8 cellular contexts compared by ENCODE assay signal in the genomic region with DNA sequence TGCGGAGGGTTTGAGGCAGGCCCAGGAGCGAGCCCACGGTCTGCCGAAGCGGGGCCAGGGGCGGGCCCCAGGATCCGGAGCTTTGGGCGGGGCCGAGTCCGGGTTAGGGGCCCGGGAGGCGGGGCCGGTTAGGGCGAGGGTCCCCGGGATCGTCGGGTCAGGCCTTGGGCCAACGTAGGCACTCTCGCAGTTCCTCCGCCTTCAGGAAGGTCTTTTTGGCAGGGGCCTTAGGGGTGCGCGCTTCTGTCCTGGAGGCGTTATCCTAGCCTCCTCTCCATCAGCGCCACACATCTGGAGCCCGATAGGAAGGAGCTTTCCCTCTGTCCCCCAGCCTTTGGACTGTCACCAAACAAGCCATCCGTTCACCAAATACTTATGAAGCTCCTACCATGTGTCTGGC.
A peak's percentile ranks its signal among the peaks of the same experiment; 100 is the strongest.
DNase-seq lines count a peak whose midpoint lies in the region; ATAC-seq, FAIRE-seq and TF ChIP-seq lines count a peak whose summit lies in the region.
"Not testable (repeated sequence)": the region's sequence is repeated elsewhere in the genome, so short reads cannot be mapped to it uniquely, and the experiment has no call there.

No MANE protein-coding gene starts in this region.

- not testable (repeated sequence) for H4K91ac ChIP-seq in H1 (replicated peaks; ENCODE audit: insufficient read length, low read length)

- H3K36me3 ChIP-seq in HUES48 (ENCODE audit: control insufficient read depth, insufficient read depth, low read length); PC-3 (ENCODE audit: low read depth, low read length); H1 (ENCODE audit: control insufficient read depth in 2 of 4, insufficient read depth in 4 of 4, low read length in 3 of 4); neural cell (ENCODE audit: insufficient read depth, low read length); stomach: not testable (repeated sequence)

- H3K23me2 ChIP-seq in H1 (ENCODE audit: low read depth, low read length) = not testable (repeated sequence)

- H3K36me3 Mint-ChIP-seq in activated T-helper 2 cell treated with anti-CD3 and anti-CD28 coated beads, Interferon-gamma antibody, Interleukin-2, Interleukin-4, amounts not matched to agents 10 μg/mL and 5 μg/mL and 100 μg/mL, durations not matched to agents 14 hours and 24 hours and 36 hours (ENCODE audit: low read depth) = not testable (repeated sequence)

- not testable (repeated sequence) for H3K9me2 ChIP-seq in PC-3 (replicated peaks; ENCODE audit: low read length); neural cell (ENCODE audit: insufficient read depth, low read length)

- TF ChIP-seq CTCF in C4-2B (conservative IDR thresholded peaks at IDR 0.05); PC-3 (conservative IDR thresholded peaks at IDR 0.05; ENCODE audit: low read depth, low read length); H1 (IDR thresholded peaks at IDR 0.05; ENCODE audit: control extremely low read depth in 1 of 3, insufficient read depth in 1 of 3, low read depth in 1 of 3, low read length in 3 of 3); neural cell (IDR thresholded peaks at IDR 0.05; ENCODE audit: poor library complexity, severe bottlenecking); stomach (IDR thresholded peaks at IDR 0.05): not testable (repeated sequence)

- H3K4me3 ChIP-seq in HUES48 (ENCODE audit: low read depth, low read length) (peak overlapping the region; percentile 72), PC-3 (ENCODE audit: low read length) (peak overlapping the region; percentile 60), H1 (ENCODE audit: extremely low read depth in 1 of 4, insufficient read depth in 2 of 4, low read depth in 3 of 4, low read length in 4 of 4) (peak overlapping the region; percentile 37 to 59 (median 42)), neural cell (ENCODE audit: low read length) (peak overlapping the region; percentile 67), stomach (peak overlapping the region; percentile 65 to 76 (median 73))

- not testable (repeated sequence) for H3K23ac ChIP-seq in H1 (ENCODE audit: insufficient read length)

- not testable (repeated sequence) for H3K4ac ChIP-seq in H1 (replicated peaks; ENCODE audit: insufficient read length, low read depth, low read length)

- H3K27ac ChIP-seq in C4-2B (peak overlapping the region; percentile 60), HUES48 (ENCODE audit: low read depth, low read length) (peak overlapping the region; percentile 35), stomach (peak overlapping the region; percentile 80 to 91 (median 89))
- not testable (repeated sequence) for H3K27ac ChIP-seq in PC-3 (ENCODE audit: low read length); H1 (ENCODE audit: low read depth, low read length); neural cell (ENCODE audit: low read length)

- not testable (repeated sequence) for H3K9me3 Mint-ChIP-seq in activated T-helper 2 cell treated with anti-CD3 and anti-CD28 coated beads, Interferon-gamma antibody, Interleukin-2, Interleukin-4, amounts not matched to agents 10 μg/mL and 5 μg/mL and 100 μg/mL, durations not matched to agents 14 hours and 24 hours and 36 hours

- H3K9ac ChIP-seq in HUES48 (ENCODE audit: low read depth, low read length) = 0 out of 2 replicates have a peak overlapping the region, but pooled peaks have one; percentile 21
- peak overlapping the region; percentile 38; the same call in 1 of the 2 replicates for H3K9ac ChIP-seq in PC-3 (ENCODE audit: low read length)
- peak overlapping the region in 1 of 4 experiments; percentile 60; a peak in 1 of 7 replicates for H3K9ac ChIP-seq in H1 (replicated peaks in 1 of 4; ENCODE audit: extremely low read depth in 1 of 4, low read depth in 3 of 4, low read length in 3 of 4)
- peak overlapping the region; percentile 50 for H3K9ac ChIP-seq in neural cell (ENCODE audit: low read length)

- not testable (repeated sequence) for H4K20me1 ChIP-seq in PC-3 (ENCODE audit: low read length); H1 (replicated peaks in 1 of 2; ENCODE audit: control insufficient read depth in 1 of 2, insufficient read depth in 2 of 2, low read length in 2 of 2); neural cell (ENCODE audit: insufficient read depth)

- H3K56ac ChIP-seq in H1 (replicated peaks; ENCODE audit: insufficient read length, low read depth, low read length) = not testable (repeated sequence)

- not testable (repeated sequence) for H3F3A ChIP-seq in PC-3 (ENCODE audit: low read length, unreplicated experiment); neural cell (ENCODE audit: insufficient read depth, low read length, poor library complexity, severe bottlenecking)

- not testable (repeated sequence) for TF ChIP-seq EP300 in H1 (IDR thresholded peaks at IDR 0.05; ENCODE audit: borderline replicate concordance in 1 of 2, low read depth in 2 of 2, low read length in 2 of 2); neural cell (conservative IDR thresholded peaks at IDR 0.05; ENCODE audit: poor library complexity, severe bottlenecking); stomach (IDR thresholded peaks at IDR 0.05)

- not testable (repeated sequence) for H2BK12ac ChIP-seq in H1 (ENCODE audit: low read depth, low read length)

- H3K9me3 ChIP-seq in HUES48 (ENCODE audit: control insufficient read depth, insufficient read depth, low read length); PC-3 (ENCODE audit: low read length); H1 (ENCODE audit: insufficient read depth in 2 of 2, low read depth in 1 of 2, low read length in 1 of 2); neural cell (ENCODE audit: low read length); stomach: not testable (repeated sequence)

- H3K4me2 ChIP-seq in PC-3 (ENCODE audit: low read length) = peak overlapping the region; percentile 76
- peak overlapping the region; percentile 76 to 84 for H3K4me2 ChIP-seq in H1 (ENCODE audit: insufficient read depth in 1 of 2, low read depth in 2 of 2, low read length in 2 of 2)
- peak overlapping the region; percentile 35 for H3K4me2 ChIP-seq in neural cell (ENCODE audit: low read length)

- CTCF ChIA-PET in PC-3 (lab: Charles Lee) = not testable (repeated sequence)
- CTCF ChIA-PET in H1 (lab: Charles Lee; ENCODE audit: partially characterized antibody) = interaction anchor here (1.1 to 1.2 kb wide), 2 partner anchors 8 to 150 kb away, joined by 3 to 6 read pairs; no protein-coding TSS in a partner anchor

- intact Hi-C loops in PC-3 (cut with micrococcal nuclease); stomach (cut with DNase I; ENCODE audit: low total_unique reads): not testable (repeated sequence)
- intact Hi-C loops in activated T-helper 2 cell treated with anti-CD3 and anti-CD28 coated beads, Interferon-gamma antibody, Interleukin-2, Interleukin-4, amounts not matched to agents 10 μg/mL and 5 μg/mL and 100 μg/mL, durations not matched to agents 14 hours and 24 hours and 36 hours (cut with micrococcal nuclease) = loop anchor here (5.0 kb wide), 1 partner anchor 384 kb away; no protein-coding TSS in a partner anchor

- not testable (repeated sequence) for DNase-seq in PC-3; activated T-helper 2 cell treated with anti-CD3 and anti-CD28 coated beads, Interferon-gamma antibody, Interleukin-2, Interleukin-4, amounts not matched to agents 10 μg/mL and 5 μg/mL and 100 μg/mL, durations not matched to agents 14 hours and 24 hours and 36 hours (ENCODE audit: low spot score); H1 (ENCODE audit: low read depth in 1 of 2, low spot score in 2 of 2); stomach
- peak; percentile 9 for DNase-seq in iPS-NIHi11 (ENCODE audit: low spot score)

- H3K27ac Mint-ChIP-seq in activated T-helper 2 cell treated with anti-CD3 and anti-CD28 coated beads, Interferon-gamma antibody, Interleukin-2, Interleukin-4, amounts not matched to agents 10 μg/mL and 5 μg/mL and 100 μg/mL, durations not matched to agents 14 hours and 24 hours and 36 hours = not testable (repeated sequence)

- peaks cover 12% of the 10 kb centered on the region for H3K4me1 Mint-ChIP-seq in activated T-helper 2 cell treated with anti-CD3 and anti-CD28 coated beads, Interferon-gamma antibody, Interleukin-2, Interleukin-4, amounts not matched to agents 10 μg/mL and 5 μg/mL and 100 μg/mL, durations not matched to agents 14 hours and 24 hours and 36 hours (ENCODE audit: low read depth)

- 0% methylated on average over 11 of the region's 26 CpGs; no CpG with 5 or more reads in 1 of the 2 experiments for WGBS in H1 (ENCODE audit: extremely low coverage in 1 of 2, insufficient coverage in 1 of 2, insufficient read length in 1 of 2, insufficient replicate concordance in 2 of 2, low coverage in 1 of 2, low lambda C conversion rate in 2 of 2, missing lambda C conversion rate in 1 of 2), 2 experiments
- 0 to 5% (median 2%) methylated on average over 7 to 25 of the region's 26 CpGs for WGBS in stomach, 5 donors

- peaks cover 20% of the 10 kb centered on the region for H3K27me3 Mint-ChIP-seq in activated T-helper 2 cell treated with anti-CD3 and anti-CD28 coated beads, Interferon-gamma antibody, Interleukin-2, Interleukin-4, amounts not matched to agents 10 μg/mL and 5 μg/mL and 100 μg/mL, durations not matched to agents 14 hours and 24 hours and 36 hours (ENCODE audit: low read depth)

- TF ChIP-seq RAD21 in H1 (IDR thresholded peaks at IDR 0.05 in 1 of 2, conservative IDR thresholded peaks at IDR 0.05 in 1 of 2; ENCODE audit: low read depth in 2 of 2, low read length in 2 of 2); neural cell (conservative IDR thresholded peaks at IDR 0.05): not testable (repeated sequence)

- not testable (repeated sequence) for ATAC-seq in PC-3

- not testable (repeated sequence) for TF ChIP-seq POLR2A in H1 (IDR thresholded peaks at IDR 0.05; ENCODE audit: control extremely low read depth in 1 of 2, low read depth in 2 of 2, low read length in 2 of 2); stomach (IDR thresholded peaks at IDR 0.05)

- H2BK20ac ChIP-seq in H1 (ENCODE audit: low read length) = not testable (repeated sequence)

- peak overlapping the region; percentile 84 for H3K4me3 Mint-ChIP-seq in activated T-helper 2 cell treated with anti-CD3 and anti-CD28 coated beads, Interferon-gamma antibody, Interleukin-2, Interleukin-4, amounts not matched to agents 10 μg/mL and 5 μg/mL and 100 μg/mL, durations not matched to agents 14 hours and 24 hours and 36 hours (ENCODE audit: low read depth)

- H2AK5ac ChIP-seq in H1 (ENCODE audit: low read depth, low read length) = not testable (repeated sequence)

- not testable (repeated sequence) for H4K8ac ChIP-seq in H1 (ENCODE audit: extremely low read depth, insufficient read depth, low read length)

- not testable (repeated sequence) for H4K5ac ChIP-seq in H1 (ENCODE audit: insufficient read length, low read depth, low read length)

- not testable (repeated sequence) for H2BK15ac ChIP-seq in H1 (ENCODE audit: low read length)

- not testable (repeated sequence) for H3K79me2 ChIP-seq in PC-3 (ENCODE audit: low read length); H1 (ENCODE audit: control insufficient read depth in 1 of 2, insufficient read depth in 2 of 2, low read length in 2 of 2); neural cell (replicated peaks; ENCODE audit: insufficient read depth, low read length)

- H3K4me1 ChIP-seq in HUES48 (ENCODE audit: control insufficient read depth, insufficient read depth, low read length); H1 (replicated peaks in 1 of 4; ENCODE audit: control insufficient read depth in 3 of 4, insufficient read depth in 4 of 4, low read length in 3 of 4): not testable (repeated sequence)
- H3K4me1 ChIP-seq in PC-3 (ENCODE audit: insufficient read depth, low read length) (peaks cover 20% of the 10 kb centered on the region), stomach (peaks cover 4 to 17% (median 14%) of the 10 kb centered on the region in 4 donors)

- POLR2A ChIA-PET in PC-3 (lab: Charles Lee; ENCODE audit: unreplicated experiment) = interaction anchor here (0.6 kb wide), 1 partner anchor 225 kb away, joined by 3 read pairs; no protein-coding TSS in a partner anchor
- POLR2A ChIA-PET in H1 (lab: Charles Lee; ENCODE audit: partially characterized antibody) = interaction anchor here (0.8 kb wide), 1 partner anchor 187 kb away, joined by 3 read pairs; no protein-coding TSS in a partner anchor

- H2BK120ac ChIP-seq in H1 (replicated peaks; ENCODE audit: low read depth, low read length) = not testable (repeated sequence)

- 0 out of 2 replicates have a peak overlapping the region, but pooled peaks have one; percentile 44 for H2BK5ac ChIP-seq in H1 (ENCODE audit: low read depth, low read length)

- H3K14ac ChIP-seq in H1 (ENCODE audit: insufficient read length) = not testable (repeated sequence)

- not testable (repeated sequence) for FAIRE-seq in H1 (lab: Jason Lieb, UNC)

- H3K79me1 ChIP-seq in H1 (ENCODE audit: low read depth, low read length) = not testable (repeated sequence)

- not testable (repeated sequence) for BruUV-seq in PC-3 (replicated peaks; lab: Mats Ljungman, UMichigan)

- H2AFZ ChIP-seq in PC-3 (ENCODE audit: low read length) (peak overlapping the region; percentile 84), neural cell (ENCODE audit: low read depth, low read length) (peak overlapping the region; percentile 21)
- not testable (repeated sequence) for H2AFZ ChIP-seq in H1 (ENCODE audit: low read length)

- not testable (repeated sequence) for H3K18ac ChIP-seq in H1 (ENCODE audit: extremely low read depth, low read length)

- H3K27me3 ChIP-seq in HUES48 (ENCODE audit: control insufficient read depth, insufficient read depth, low read length); PC-3 (ENCODE audit: low read length); H1 (replicated peaks in 1 of 4; ENCODE audit: control insufficient read depth in 3 of 4, extremely low read depth in 1 of 4, insufficient read depth in 3 of 4, low read length in 3 of 4); neural cell (ENCODE audit: insufficient read depth, low read depth, low read length); stomach: not testable (repeated sequence)
